ENCODE assay signal across 27 cellular contexts in the genomic region with DNA sequence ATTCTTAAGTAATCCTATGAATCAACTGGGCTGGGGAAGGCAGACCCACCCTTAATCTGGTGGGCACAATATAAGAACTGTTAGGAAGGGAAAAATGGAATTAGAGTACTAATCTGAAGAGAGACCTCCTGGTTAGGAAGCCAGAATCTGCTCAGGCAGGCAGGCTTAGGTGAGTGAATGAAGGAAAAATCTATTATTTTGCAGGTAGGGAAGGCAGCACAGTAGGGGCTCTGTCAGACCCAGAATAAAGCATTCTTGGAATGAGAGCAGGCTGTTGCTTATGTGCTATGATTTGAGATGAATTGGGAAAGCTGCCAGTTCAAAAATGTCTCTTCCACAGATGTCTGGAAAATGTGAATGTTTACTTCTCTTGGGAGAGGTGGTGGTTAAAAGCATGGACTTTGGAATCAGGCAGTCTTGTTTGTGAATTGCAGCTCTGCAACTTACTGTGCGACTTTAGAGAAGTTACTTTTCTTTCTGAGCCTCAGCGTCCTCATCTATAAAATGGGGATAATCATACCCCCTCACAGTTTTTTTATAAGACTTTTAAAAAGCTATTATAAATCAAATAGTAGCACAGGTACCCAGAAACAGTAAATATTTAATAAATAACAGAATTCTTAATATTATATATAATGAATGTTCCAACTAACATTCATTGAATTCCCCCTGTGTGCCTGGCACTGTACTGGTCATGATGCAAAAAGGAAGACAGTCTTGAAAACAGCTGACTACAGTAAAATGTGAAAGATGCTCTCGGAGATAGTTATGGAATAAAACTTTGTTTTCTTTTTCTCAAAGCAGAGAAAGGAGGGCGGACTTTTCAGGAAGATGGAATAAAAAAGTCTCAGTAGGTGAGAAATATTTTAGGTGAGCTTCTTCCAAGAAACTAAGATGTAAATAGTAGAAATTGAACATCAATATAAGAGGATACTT. TPM values are rescaled to one million over a fixed set of nuclear protein-coding genes. Genes with fewer than 3 reads are reported as not detected.
DNase-seq lines count a peak whose midpoint lies in the region; ATAC-seq and TF ChIP-seq lines count a peak whose summit lies in the region.
"Had no signal": no experiment of that assay in that cellular context is flagged by ENCODE, and none has a peak within 500 bp of the region (broad histone marks: within the 10 kb centered on the region; RNA-seq: fewer than 3 reads in every experiment).

No MANE protein-coding gene starts in this region.

- H3K4me3 ChIP-seq in H7 (ENCODE audit: insufficient read depth, low read depth, low read length) (no peak overlapping the region), fibroblast of villous mesenchyme (ENCODE audit: low read depth, low read length) (no peak overlapping the region), mucosa of rectum (ENCODE audit: low read length in 2 of 2) (peak overlapping the region in 1 of 2 donors; percentile 14)
- H3K4me3 ChIP-seq: BLaER1, heart right ventricle, testis had no signal

- DNase-seq in H7: peak; percentile 35
- peak; percentile 9 for DNase-seq in amniotic epithelial cell (ENCODE audit: low read depth)
- DNase-seq in fibroblast of villous mesenchyme (ENCODE audit: low read depth): peak; percentile 6
- no peak for DNase-seq in cortex of kidney (lab: John Stamatoyannopoulos, UW)
- no peak for DNase-seq in NCI-H2107 treated with DMSO at 0.1 percent for 48 hours (lab: John Stamatoyannopoulos, UW; ENCODE audit: unreplicated experiment)
- no peak for DNase-seq in ecto neural progenitor cell (ENCODE audit: low spot score)
- DNase-seq: activated CD4-positive, alpha-beta memory T cell treated with anti-CD3 and anti-CD28 coated beads for 36 hours; activated CD4-positive, CD25-positive, alpha-beta regulatory T cell treated with anti-CD3 and anti-CD28 coated beads, Interleukin-2, amount 50 U/mL, for 72 hours; activated CD8-positive, alpha-beta memory T cell treated with anti-CD3 and anti-CD28 coated beads, Interleukin-2, amount 50 U/mL, for 48 hours; COR-L47; DND-41; foreskin keratinocyte; heart right ventricle; naive thymus-derived CD8-positive, alpha-beta T cell; NCI-H1105 treated with DMSO at 0.1 percent for 48 hours; NCI-H2029 treated with DMSO at 0.1 percent for 48 hours; NCI-H226; NCI-H774; nucleus accumbens; stimulated activated naive CD4-positive, alpha-beta T cell treated with Interleukin-2 at 50 U/mL for 16 hours; T-helper 17 cell; testis had no signal

- peak overlapping the region; percentile 45 to 50 for H3K27ac ChIP-seq in mucosa of rectum (ENCODE audit: low read depth in 2 of 2, low read length in 2 of 2)
- H3K27ac ChIP-seq: BLaER1, epithelial cell of prostate, foreskin keratinocyte, heart right ventricle, RWPE1, testis had no signal

- no peak for ATAC-seq in HG03025 (IDR thresholded peaks at IDR 0.05; ENCODE audit: low FRiP score, unreplicated experiment)
- ATAC-seq: foreskin keratinocyte; heart right ventricle; naive thymus-derived CD8-positive, alpha-beta T cell; T-helper 17 cell had no signal

- no peaks in the 10 kb centered on the region for H3K27me3 ChIP-seq in H7 (ENCODE audit: control insufficient read depth, insufficient read depth, low read length)
- no peaks in the 10 kb centered on the region for H3K27me3 ChIP-seq in mucosa of rectum (ENCODE audit: control insufficient read depth in 2 of 2, insufficient read depth in 2 of 2, low read length in 2 of 2)
- H3K27me3 ChIP-seq: BLaER1, testis had no signal

- peaks cover 4 to 16% of the 10 kb centered on the region in 2 donors for H3K4me1 ChIP-seq in mucosa of rectum (ENCODE audit: control insufficient read depth in 2 of 2, insufficient read depth in 2 of 2, low read length in 2 of 2)
- H3K4me1 ChIP-seq: BLaER1, foreskin keratinocyte, heart right ventricle, testis had no signal

- H3K9ac ChIP-seq in mucosa of rectum (ENCODE audit: low read depth in 1 of 2, low read length in 2 of 2): no peak overlapping the region
- H3K9ac ChIP-seq: BLaER1 had no signal

- H3K9me3 ChIP-seq in mucosa of rectum (ENCODE audit: control insufficient read depth in 2 of 2, low read length in 2 of 2): no peaks in the 10 kb centered on the region
- H3K9me3 ChIP-seq: testis had no signal

- TF ChIP-seq CTCF in fibroblast of villous mesenchyme (IDR thresholded peaks at IDR 0.05; ENCODE audit: insufficient read depth, low read depth, low read length): no peak

- no peaks in the 10 kb centered on the region for H3K36me3 ChIP-seq in H7 (replicated peaks; ENCODE audit: control insufficient read depth, insufficient read depth, low read length)
- H3K36me3 ChIP-seq in mucosa of rectum (ENCODE audit: control insufficient read depth in 2 of 2, insufficient read depth in 2 of 2, low read length in 2 of 2): no peaks in the 10 kb centered on the region
- H3K36me3 ChIP-seq: BLaER1, heart right ventricle had no signal

RNA-seq across cellular contexts. Expression of gene ZNF644, which starts 15.3 kb away (rescaled TPM):
- total RNA-seq in H7 (2014; rRNA removed; shearing (Covaris generic)): 71.0 and 109 TPM in 2 replicates
- total RNA-seq in fibroblast of villous mesenchyme: 58.0 and 92.4 TPM in 2 replicates

Comparison
In these comparisons a context has a peak if more than half of its experiments do, and no peak if none do; other contexts are left out.
1. DNase-seq: peak in H7 (single experiment), amniotic epithelial cell (single experiment) and fibroblast of villous mesenchyme (single experiment); none in cortex of kidney (single experiment), NCI-H2107 treated with DMSO at 0.1 percent for 48 hours (single experiment) and ecto neural progenitor cell (single experiment).